11 cellular contexts compared by ENCODE assay signal in the genomic region with DNA sequence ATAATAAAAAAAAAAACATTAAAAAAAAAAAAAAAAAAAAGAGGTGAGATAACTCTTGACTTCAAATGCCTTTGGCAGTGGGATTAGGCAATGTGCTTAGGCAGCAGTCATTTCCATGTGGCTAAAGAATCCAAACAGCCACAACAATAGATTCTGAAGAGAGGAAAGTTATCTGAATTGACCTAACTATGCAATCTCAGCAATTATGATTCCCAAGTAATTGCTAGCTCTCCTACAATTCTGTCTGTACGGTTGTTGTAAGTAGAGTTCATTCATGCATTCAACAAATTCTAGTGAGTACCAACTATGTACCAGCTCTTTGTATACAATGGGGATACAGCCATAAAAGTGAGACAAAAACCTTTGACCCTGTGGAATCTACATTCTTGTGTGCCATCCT. TPM values are rescaled to one million over a fixed set of nuclear protein-coding genes. Genes with fewer than 3 reads are reported as not detected.
"Had no signal": no experiment of that assay in that cellular context is flagged by ENCODE, and none has a peak within 500 bp of the region (broad histone marks: within the 10 kb centered on the region; RNA-seq: fewer than 3 reads in every experiment).

No MANE protein-coding gene starts in this region.

- H3K27ac ChIP-seq: GM23248, KMS-11 had no signal

- H3K36me3 ChIP-seq: HAP-1 had no signal

- H3K9me3 ChIP-seq: HAP-1 had no signal

- H3K9ac ChIP-seq: GM23248, KMS-11 had no signal

- H2AFZ ChIP-seq: GM23248 had no signal

- FAIRE-seq: HTR-8/SVneo had no signal

- ATAC-seq: HCT116 had no signal

- H3K4me2 ChIP-seq: KMS-11 had no signal

- H3K4me1 ChIP-seq: HAP-1 had no signal

- DNase-seq: GM23248, GOT3, H7, HFFc6, KBM-7 had no signal

- H3K4me3 ChIP-seq: GM23248, HAP-1 had no signal

RNA-seq across cellular contexts. Expression of a gene that starts 3.6 kb away (rescaled TPM):
- total RNA-seq: GM23248, H4, H7, HFFc6, HT-29 had no signal
- polyA plus RNA-seq: GM23248 had no signal
